ENCODE assay signal across 8 cellular contexts in genomic region chr5:1524481-1524798, GRCh38. TPM values are rescaled to one million over a fixed set of nuclear protein-coding genes. Genes with fewer than 3 reads are reported as not detected.
DNase-seq lines count a peak whose midpoint lies in the region; ATAC-seq and TF ChIP-seq lines count a peak whose summit lies in the region.

No MANE protein-coding gene starts in this region.

- 85% methylated on average over 13 of the region's 13 CpGs for WGBS in hepatocyte (ENCODE audit: low lambda C conversion rate, missing lambda C conversion rate)

- POLR2A ChIA-PET in activated CD8-positive, alpha-beta T cell treated with anti-CD3 and anti-CD28 coated beads for 36 hours (lab: Charles Lee), result interaction anchor here (1.9 kb wide), 1 partner anchor 11 kb away, joined by 14 read pairs; no protein-coding TSS in a partner anchor

- H3K27ac Mint-ChIP-seq in activated CD8-positive, alpha-beta T cell treated with anti-CD3 and anti-CD28 coated beads for 36 hours, result peak overlapping the region; percentile 72

- H3K9me3 ChIP-seq in HAP-1 (no peaks in the 10 kb centered on the region), hepatocyte (ENCODE audit: low read depth) (no peaks in the 10 kb centered on the region)

- H3K79me2 ChIP-seq in hepatocyte, result peaks cover 35% of the 10 kb centered on the region

- peak overlapping the region; percentile 90 for H3K4me2 ChIP-seq in hepatocyte

- peaks cover 19% of the 10 kb centered on the region for H3K36me3 Mint-ChIP-seq in activated CD8-positive, alpha-beta T cell treated with anti-CD3 and anti-CD28 coated beads for 36 hours (ENCODE audit: low read depth)

- no peaks in the 10 kb centered on the region for H3K27me3 Mint-ChIP-seq in activated CD8-positive, alpha-beta T cell treated with anti-CD3 and anti-CD28 coated beads for 36 hours

- DNase-seq in HAP-1 (ENCODE audit: low spot score in 2 of 2) (no peak), hepatocyte (ENCODE audit: low spot score) (no peak), NCI-H1436 treated with DMSO at 0.1 percent for 48 hours (lab: John Stamatoyannopoulos, UW) (no peak)
- no peak for DNase-seq in activated CD8-positive, alpha-beta T cell treated with anti-CD3 and anti-CD28 coated beads for 36 hours
- DNase-seq in stimulated activated CD4-positive, alpha-beta T cell treated with anti-CD3 and anti-CD28 coated beads, Interleukin-2, amount 100 ng/mL, for 24 hours, result no peak

- no peaks in the 10 kb centered on the region for H3K9me2 ChIP-seq in hepatocyte (replicated peaks; ENCODE audit: insufficient read depth)

- H3K9me3 Mint-ChIP-seq in activated CD8-positive, alpha-beta T cell treated with anti-CD3 and anti-CD28 coated beads for 36 hours, result no peaks in the 10 kb centered on the region

- CTCF ChIA-PET in activated CD8-positive, alpha-beta T cell treated with anti-CD3 and anti-CD28 coated beads for 36 hours (lab: Charles Lee), result interaction anchor here (1.0 to 1.9 kb wide), 4 partner anchors 11 to 120 kb away, joined by 3 to 11 read pairs (median 4); no protein-coding TSS in a partner anchor

- peaks cover 20% of the 10 kb centered on the region for H4K20me1 ChIP-seq in hepatocyte (ENCODE audit: insufficient read depth, poor library complexity, severe bottlenecking)

- H3K4me1 ChIP-seq in HAP-1 (peaks cover 8% of the 10 kb centered on the region), hepatocyte (ENCODE audit: insufficient read depth) (peaks cover 22% of the 10 kb centered on the region)

- intact Hi-C loops in activated CD8-positive, alpha-beta T cell treated with anti-CD3 and anti-CD28 coated beads for 36 hours (cut with micrococcal nuclease), result no loop called here

- peaks cover 36% of the 10 kb centered on the region for H3K4me1 Mint-ChIP-seq in activated CD8-positive, alpha-beta T cell treated with anti-CD3 and anti-CD28 coated beads for 36 hours (ENCODE audit: low read depth)

- TF ChIP-seq CTCF in activated CD8-positive, alpha-beta T cell treated with anti-CD3 and anti-CD28 coated beads for 36 hours (IDR thresholded peaks at IDR 0.05), result no peak
- no peak for TF ChIP-seq CTCF in hepatocyte (IDR thresholded peaks at IDR 0.05; ENCODE audit: poor library complexity)

- H3K4me3 ChIP-seq in HAP-1, result peak overlapping the region; percentile 41
- peak overlapping the region; percentile 79 for H3K4me3 ChIP-seq in hepatocyte
- peak overlapping the region; percentile 58 to 81 (median 71) for H3K4me3 ChIP-seq in skin epidermis

- H2AFZ ChIP-seq in hepatocyte, result peak overlapping the region; percentile 78

- H3K27ac ChIP-seq in hepatocyte (peak overlapping the region; percentile 76), skin epidermis (peak overlapping the region; percentile 86 to 99 (median 96))

- peak overlapping the region; percentile 61 for H3K4me3 Mint-ChIP-seq in activated CD8-positive, alpha-beta T cell treated with anti-CD3 and anti-CD28 coated beads for 36 hours

- H3K27me3 ChIP-seq in HAP-1 (ENCODE audit: low read depth) (no peaks in the 10 kb centered on the region; the same call in 1 of the 2 replicates), hepatocyte (no peaks in the 10 kb centered on the region)

- no peak for ATAC-seq in activated CD8-positive, alpha-beta T cell treated with anti-CD3 and anti-CD28 coated beads for 36 hours
- ATAC-seq in GM21528 (IDR thresholded peaks at IDR 0.05; ENCODE audit: low FRiP score, unreplicated experiment) (no peak), HG03432 (IDR thresholded peaks at IDR 0.05; ENCODE audit: unreplicated experiment) (no peak)

- in situ Hi-C loops in HAP-1 (cut with MboI; ENCODE audit: low sequenced_read_pairs), result no loop called here

- peaks cover 21% of the 10 kb centered on the region for H3K36me3 ChIP-seq in HAP-1 (replicated peaks)
- H3K36me3 ChIP-seq in hepatocyte (replicated peaks; ENCODE audit: insufficient read depth, low read depth), result no peaks in the 10 kb centered on the region

RNA-seq across cellular contexts. Expression of gene LPCAT1, which starts 0.7 kb away (rescaled TPM):
- total RNA-seq in activated CD8-positive, alpha-beta T cell treated with anti-CD3 and anti-CD28 coated beads for 36 hours, result 10 to 100 TPM; 37.2 to 43.6 TPM
- 44.1 and 46.7 TPM in 2 replicates for total RNA-seq in hepatocyte
- polyA plus RNA-seq in hepatocyte, result 56.0 and 75.7 TPM in 2 replicates
